In the genomic region with DNA sequence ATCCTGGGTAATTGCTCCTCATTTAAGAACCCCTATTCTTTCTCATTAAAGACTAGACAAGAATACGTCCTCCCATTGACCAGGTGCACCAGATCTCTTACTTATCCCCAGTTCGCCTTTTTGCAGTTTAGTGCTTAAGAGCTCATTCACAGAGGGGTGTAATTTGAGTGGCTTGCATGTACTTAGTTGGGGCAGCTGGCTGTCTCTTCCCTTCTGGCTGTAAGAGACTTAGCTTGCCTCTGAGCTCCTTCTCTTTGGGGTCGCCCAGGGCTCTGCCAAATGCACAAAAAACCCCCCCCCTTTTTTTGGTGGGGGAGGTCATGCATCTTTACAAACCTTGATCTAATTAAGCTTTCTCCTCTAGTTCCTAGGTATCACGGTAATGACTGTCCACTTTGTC, we compare ENCODE assay signal across 23 cellular contexts. TPM values are rescaled to one million over a fixed set of nuclear protein-coding genes. Genes with fewer than 3 reads are reported as not detected.
A peak's percentile ranks its signal among the peaks of the same experiment; 100 is the strongest.
DNase-seq lines count a peak whose midpoint lies in the region; ATAC-seq and TF ChIP-seq lines count a peak whose summit lies in the region.
"Had no signal": no experiment of that assay in that cellular context is flagged by ENCODE, and none has a peak within 500 bp of the region (broad histone marks: within the 10 kb centered on the region; RNA-seq: fewer than 3 reads in every experiment).

No MANE protein-coding gene starts in this region.

- H3K9me3 Mint-ChIP-seq in brain: peaks cover 0 to 3% (median 0%) of the 10 kb centered on the region in 5 experiments
- H3K9me3 Mint-ChIP-seq: CD8-positive, alpha-beta T cell had no signal

- H3K36me3 ChIP-seq in aorta (ENCODE audit: control insufficient read depth in 1 of 2, insufficient read depth in 2 of 2, low read length in 1 of 2) (no peaks in the 10 kb centered on the region), mammary epithelial cell (ENCODE audit: insufficient read depth, low read length) (no peaks in the 10 kb centered on the region)
- H3K36me3 ChIP-seq: HAP-1, Peyer's patch, right atrium auricular region had no signal

- H3K9me3 ChIP-seq in aorta (ENCODE audit: control insufficient read depth, low read length) (peaks cover 1% of the 10 kb centered on the region), mammary epithelial cell (replicated peaks; ENCODE audit: insufficient read depth, low read length) (peaks cover 26% of the 10 kb centered on the region)
- H3K9me3 ChIP-seq: HAP-1, Peyer's patch, right atrium auricular region had no signal

- H3K79me2 ChIP-seq in mammary epithelial cell (ENCODE audit: insufficient read depth, low read length): no peaks in the 10 kb centered on the region

- H4K20me1 ChIP-seq in mammary epithelial cell (ENCODE audit: insufficient read depth, low read length): no peaks in the 10 kb centered on the region

- H3K4me3 Mint-ChIP-seq in brain: peak overlapping the region in 1 of 5 experiments; percentile 27
- H3K4me3 Mint-ChIP-seq: CD8-positive, alpha-beta T cell had no signal

- CTCF ChIA-PET in mammary epithelial cell (lab: Charles Lee; ENCODE audit: low non-redundant PET): no interaction called here

- no peaks in the 10 kb centered on the region for H3K4me1 ChIP-seq in aorta (ENCODE audit: control insufficient read depth in 1 of 2, insufficient read depth in 2 of 2, low read length in 2 of 2)
- no peaks in the 10 kb centered on the region for H3K4me1 ChIP-seq in mammary epithelial cell (ENCODE audit: insufficient read depth, low read length)
- H3K4me1 ChIP-seq: HAP-1, Peyer's patch, right atrium auricular region had no signal

- dilution Hi-C loops in mammary epithelial cell (cut with HindIII; ENCODE audit: low sequenced_read_pairs): no loop called here

- H3K4me3 ChIP-seq in aorta (ENCODE audit: low read length in 2 of 2): no peak overlapping the region
- no peak overlapping the region for H3K4me3 ChIP-seq in mammary epithelial cell (replicated peaks in 1 of 3; ENCODE audit: insufficient read depth in 1 of 3, low read depth in 2 of 3, low read length in 3 of 3)
- H3K4me3 ChIP-seq: HAP-1, Peyer's patch, right atrium auricular region had no signal

- DNase-seq in DMS 273 (lab: John Stamatoyannopoulos, UW; ENCODE audit: unreplicated experiment) (peak; percentile 2), DMS 273 treated with DMSO at 0.1 percent for 48 hours (lab: John Stamatoyannopoulos, UW) (no peak), NCI-H2196 treated with DMSO at 0.1 percent for 48 hours (lab: John Stamatoyannopoulos, UW; ENCODE audit: unreplicated experiment) (peak; percentile 3), aorta (no peak), mammary epithelial cell (no peak)
- DNase-seq: activated CD4-positive, alpha-beta T cell treated with anti-CD3 and anti-CD28 coated beads, Interleukin-2, amount 50 U/mL, for 1 hour; activated CD8-positive, alpha-beta memory T cell treated with anti-CD3 and anti-CD28 coated beads, Interleukin-2, amount 50 U/mL, for 48 hours; activated effector memory CD4-positive, alpha-beta T cell treated with anti-CD3 and anti-CD28 coated beads, Interleukin-2, amount 50 U/mL, for 16 hours; CD8-positive, alpha-beta T cell; DMS53; kidney glomerular epithelial cell; Peyer's patch; stimulated activated CD4-positive, alpha-beta T cell treated with anti-CD3 and anti-CD28 coated beads, Interleukin-4, amount 100 ng/mL, for 4 hours; stimulated activated naive CD8-positive, alpha-beta T cell treated with anti-CD3 and anti-CD28 coated beads, Interleukin-15, Interleukin-2, amounts not matched to agents 100 U/mL and 50 U/mL, for 24 hours had no signal

- peak overlapping the region in 3 of 5 experiments; percentile 26 to 88 (median 82) for H3K27ac Mint-ChIP-seq in brain
- H3K27ac Mint-ChIP-seq: CD8-positive, alpha-beta T cell had no signal

- in situ Hi-C loops in mammary epithelial cell (cut with MboI; ENCODE audit: low sequenced_read_pairs in 2 of 2): no loop called here

- TF ChIP-seq CTCF in brain (conservative IDR thresholded peaks at IDR 0.05) (no peak), mammary epithelial cell (conservative IDR thresholded peaks at IDR 0.05 in 1 of 2, IDR thresholded peaks at IDR 0.05 in 1 of 2; ENCODE audit: extremely low read depth in 1 of 2, insufficient read depth in 1 of 2, low read depth in 1 of 2, low read length in 2 of 2) (no peak)

- no peak overlapping the region for H3K27ac ChIP-seq in aorta (ENCODE audit: low read depth in 1 of 2, low read length in 2 of 2)
- no peak overlapping the region for H3K27ac ChIP-seq in mammary epithelial cell (ENCODE audit: insufficient read depth, low read depth, low read length)
- H3K27ac ChIP-seq: 22Rv1, Peyer's patch, right atrium auricular region had no signal

- ATAC-seq in aorta (ENCODE audit: low FRiP score): no peak
- ATAC-seq in HG02973 (IDR thresholded peaks at IDR 0.05; ENCODE audit: unreplicated experiment): no peak
- no peak for ATAC-seq in HG03280 (IDR thresholded peaks at IDR 0.05; ENCODE audit: unreplicated experiment)
- ATAC-seq: CD8-positive, alpha-beta T cell; stimulated activated naive CD8-positive, alpha-beta T cell treated with anti-CD3 and anti-CD28 coated beads, Interleukin-15, Interleukin-2, amounts not matched to agents 100 U/mL and 50 U/mL, for 24 hours had no signal

- no peaks in the 10 kb centered on the region for H3K27me3 ChIP-seq in aorta (ENCODE audit: control insufficient read depth in 1 of 2, insufficient read depth in 2 of 2, low read length in 1 of 2)
- H3K27me3 ChIP-seq in mammary epithelial cell (ENCODE audit: insufficient read depth, low read length): no peaks in the 10 kb centered on the region
- H3K27me3 ChIP-seq: Peyer's patch, right atrium auricular region had no signal

- WGBS in aorta, 2 donors: 7 to 17% methylated on average over 4 of the region's 4 CpGs
- 11% methylated on average over 4 of the region's 4 CpGs for WGBS in mammary epithelial cell (ENCODE audit: low coverage, missing lambda C conversion rate)

- no peak overlapping the region for H3K4me2 ChIP-seq in mammary epithelial cell (ENCODE audit: insufficient read depth, low read depth, low read length)

- peaks cover 32% of the 10 kb centered on the region for H3K4me1 Mint-ChIP-seq in brain

- H3K36me3 Mint-ChIP-seq in brain: peaks cover 65% of the 10 kb centered on the region
- H3K36me3 Mint-ChIP-seq: CD8-positive, alpha-beta T cell had no signal

- intact Hi-C loops in aorta (cut with DNase I) (no loop called here), mammary epithelial cell (cut with micrococcal nuclease) (no loop called here)

- H2AFZ ChIP-seq in mammary epithelial cell (ENCODE audit: low read depth, low read length): no peak overlapping the region

- no peak overlapping the region for H3K9ac ChIP-seq in mammary epithelial cell (ENCODE audit: insufficient read depth, low read length)

- no TSS peak for BruUV-seq in mammary epithelial cell (replicated peaks; lab: Mats Ljungman, UMichigan)

- peaks cover 8% of the 10 kb centered on the region for H3K27me3 Mint-ChIP-seq in brain

RNA-seq across cellular contexts. Expression of a gene that starts 26.2 kb away (rescaled TPM):
- polyA plus RNA-seq in brain (ENCODE audit: insufficient read depth, low read depth, low replicate concordance) (87.6 TPM), aorta (not detected), mammary epithelial cell (not detected)
- total RNA-seq in aorta (not detected), mammary epithelial cell (not detected)
- not detected for polyA minus RNA-seq in mammary epithelial cell
- total RNA-seq: CD8-positive, alpha-beta T cell; fibroblast of lung; myocyte; osteoblast; Peyer's patch; right atrium auricular region had no signal
- polyA plus RNA-seq: fibroblast of lung had no signal

Comparison
In these comparisons a context has a peak if more than half of its experiments do, and no peak if none do; other contexts are left out.
1. DNase-seq: peak in DMS 273 (single experiment) and NCI-H2196 treated with DMSO at 0.1 percent for 48 hours (single experiment); none in DMS 273 treated with DMSO at 0.1 percent for 48 hours (single experiment), aorta (0 of 2) and mammary epithelial cell (single experiment).
2. RNA of a gene that starts 26.2 kb away (polyA plus RNA-seq): 87.6 TPM in brain (single experiment); not detected in aorta and not detected in mammary epithelial cell (single experiment); every median in the first group is over 10 times any median in the second.